ENCODE assay signal across 8 cellular contexts in the genomic region with DNA sequence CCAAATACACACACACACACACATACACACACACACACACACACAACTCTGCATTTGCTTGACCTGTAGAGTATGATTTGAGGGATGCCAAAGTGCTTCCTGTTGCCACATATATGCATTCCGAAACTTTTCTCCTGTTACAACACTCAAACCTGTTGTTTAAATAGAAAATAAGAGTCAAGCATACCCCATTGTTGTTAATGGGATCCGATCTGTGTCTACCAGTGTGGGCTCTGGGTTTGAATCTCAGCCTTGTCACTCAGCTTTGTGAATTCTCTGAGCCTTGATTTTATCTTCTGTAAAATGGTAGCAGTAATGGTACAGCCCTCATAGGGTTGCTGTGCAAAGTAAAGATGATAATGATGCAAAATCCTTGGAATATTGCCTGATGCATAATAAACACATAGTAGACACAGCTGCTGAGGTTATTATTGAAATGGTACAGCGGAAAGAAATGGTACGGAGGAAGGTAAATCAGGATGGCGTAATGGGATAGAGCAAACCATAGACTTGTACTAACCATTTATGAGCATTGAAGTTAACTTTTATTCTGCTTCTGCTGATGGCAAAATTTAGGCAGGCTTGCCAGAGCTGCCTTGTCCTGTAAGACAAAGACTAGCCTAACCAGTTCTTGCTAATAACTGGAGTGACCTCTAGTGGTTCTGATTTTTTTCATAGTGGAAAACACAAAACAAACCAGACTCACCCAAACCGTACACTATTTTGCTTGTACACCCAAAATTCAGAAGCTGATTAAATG.
A peak's percentile ranks its signal among the peaks of the same experiment; 100 is the strongest.
DNase-seq lines count a peak whose midpoint lies in the region; ATAC-seq and TF ChIP-seq lines count a peak whose summit lies in the region.

No MANE protein-coding gene starts in this region.

- H3K9me3 ChIP-seq in body of pancreas, result no peaks in the 10 kb centered on the region

- H3K4me3 ChIP-seq in NB4 (ENCODE audit: low read depth, low read length) (no peak overlapping the region), body of pancreas (no peak overlapping the region)

- no peak for TF ChIP-seq POLR2A in NB4 (IDR thresholded peaks at IDR 0.05; ENCODE audit: extremely low read depth, insufficient read length)
- no peak for TF ChIP-seq POLR2A in body of pancreas (IDR thresholded peaks at IDR 0.05)
- TF ChIP-seq POLR2A in GM18505 (IDR thresholded peaks at IDR 0.05; ENCODE audit: borderline replicate concordance, extremely low read depth, insufficient read depth, insufficient read length), result no peak

- DNase-seq in ELR (ENCODE audit: low read depth) (peak; percentile 76), NB4 (ENCODE audit: low read depth) (peak; percentile 54), body of pancreas (peak; percentile 26 to 49 (median 40)), left lobe of liver (ENCODE audit: low spot score) (no peak)
- no peak for DNase-seq in stimulated activated CD4-positive, alpha-beta T cell treated with anti-CD3 and anti-CD28 coated beads, Interleukin-4, amount 100 ng/mL, for 4 hours

- no peak overlapping the region for H3K27ac ChIP-seq in body of pancreas

- TF ChIP-seq CTCF in NB4 (IDR thresholded peaks at IDR 0.05; ENCODE audit: low read depth, low read length), result peak; percentile 23
- TF ChIP-seq CTCF in body of pancreas (IDR thresholded peaks at IDR 0.05), result peak; percentile 36 to 70 (median 60)

- ATAC-seq in body of pancreas (peak; percentile 66), left lobe of liver (peak; percentile 82), GM18505 (IDR thresholded peaks at IDR 0.05; ENCODE audit: unreplicated experiment) (no peak), HG03139 (IDR thresholded peaks at IDR 0.05; ENCODE audit: unreplicated experiment) (no peak), HG03469 (IDR thresholded peaks at IDR 0.05; ENCODE audit: unreplicated experiment) (no peak)

- H3K4me1 ChIP-seq in body of pancreas, result no peaks in the 10 kb centered on the region

- H3K27me3 ChIP-seq in body of pancreas, result no peaks in the 10 kb centered on the region

- H3K36me3 ChIP-seq in body of pancreas (replicated peaks in 1 of 2; ENCODE audit: insufficient read depth in 1 of 2, low read depth in 2 of 2), result no peaks in the 10 kb centered on the region

- whole genome bisulfite sequencing in body of pancreas, 2 donors, result 55 to 60% methylated on average over 6 of the region's 6 CpGs

- intact Hi-C loops in body of pancreas (cut with DNase I), result loop anchor here (10.0 kb wide), 1 partner anchor 308 kb away; a partner anchor contains a TSS

Comparison
In these comparisons a context has a peak if more than half of its experiments do, and no peak if none do; other contexts are left out.
1. DNase-seq: peak in ELR (single experiment), NB4 (single experiment) and body of pancreas (4 of 4); none in left lobe of liver (single experiment) and stimulated activated CD4-positive, alpha-beta T cell treated with anti-CD3 and anti-CD28 coated beads, Interleukin-4, amount 100 ng/mL, for 4 hours (0 of 2).
2. ATAC-seq: peak in body of pancreas (single experiment) and left lobe of liver (single experiment); none in GM18505 (single experiment), HG03139 (single experiment) and HG03469 (single experiment).